ENCODE assay signal across 1 cellular context in the genomic region with DNA sequence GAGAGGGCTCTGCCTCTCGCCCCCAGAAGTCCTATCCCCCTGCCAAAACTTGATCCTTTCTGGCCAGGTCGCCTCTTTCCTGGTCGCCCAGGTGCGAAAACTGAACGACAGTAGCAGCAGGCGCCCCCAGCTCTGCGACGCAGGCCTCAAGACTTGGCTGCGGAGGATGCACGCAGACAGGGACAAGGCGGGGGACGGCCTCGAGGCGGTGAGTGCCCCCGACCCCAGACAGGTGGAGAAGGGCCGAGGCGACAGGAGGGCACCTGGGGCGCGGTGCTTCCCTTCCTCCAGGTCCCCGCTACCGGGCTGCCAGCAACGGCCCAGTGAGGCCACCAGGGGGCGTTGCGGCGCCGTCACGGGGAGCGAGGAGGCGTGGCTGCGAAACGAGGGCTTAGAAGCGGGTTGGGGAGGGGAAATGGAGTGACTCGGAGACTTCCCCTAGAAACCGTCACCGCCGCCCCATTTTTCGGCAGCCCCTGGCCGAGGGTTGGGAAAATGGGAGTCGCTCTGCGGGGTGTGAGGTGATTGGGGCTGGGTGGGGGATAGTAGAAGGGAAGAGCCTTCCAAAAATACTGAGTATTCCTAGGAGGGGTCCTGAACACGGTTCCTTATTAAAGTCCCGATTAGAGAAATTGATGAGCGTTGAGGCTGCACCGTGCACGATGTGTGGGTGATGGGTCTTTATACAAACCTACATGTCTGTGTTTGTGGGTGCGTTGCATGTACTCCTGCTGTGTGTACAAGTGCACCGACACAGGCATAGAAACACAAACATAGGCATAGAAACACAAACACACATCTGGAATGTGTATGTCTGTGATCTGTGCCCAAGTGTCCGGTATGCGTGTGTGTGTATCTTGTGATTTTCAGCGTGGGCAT.
TF ChIP-seq lines count a peak whose summit lies in the region.

No MANE protein-coding gene starts in this region.

TF ChIP-seq in SK-N-SH treated with all-trans-retinoic acid at 6 μM for 48 hours, 23 proteins besides CTCF, POLR2A, EP300 and RAD21 (continued from another document):
- TF ChIP-seq, protein P1, sequence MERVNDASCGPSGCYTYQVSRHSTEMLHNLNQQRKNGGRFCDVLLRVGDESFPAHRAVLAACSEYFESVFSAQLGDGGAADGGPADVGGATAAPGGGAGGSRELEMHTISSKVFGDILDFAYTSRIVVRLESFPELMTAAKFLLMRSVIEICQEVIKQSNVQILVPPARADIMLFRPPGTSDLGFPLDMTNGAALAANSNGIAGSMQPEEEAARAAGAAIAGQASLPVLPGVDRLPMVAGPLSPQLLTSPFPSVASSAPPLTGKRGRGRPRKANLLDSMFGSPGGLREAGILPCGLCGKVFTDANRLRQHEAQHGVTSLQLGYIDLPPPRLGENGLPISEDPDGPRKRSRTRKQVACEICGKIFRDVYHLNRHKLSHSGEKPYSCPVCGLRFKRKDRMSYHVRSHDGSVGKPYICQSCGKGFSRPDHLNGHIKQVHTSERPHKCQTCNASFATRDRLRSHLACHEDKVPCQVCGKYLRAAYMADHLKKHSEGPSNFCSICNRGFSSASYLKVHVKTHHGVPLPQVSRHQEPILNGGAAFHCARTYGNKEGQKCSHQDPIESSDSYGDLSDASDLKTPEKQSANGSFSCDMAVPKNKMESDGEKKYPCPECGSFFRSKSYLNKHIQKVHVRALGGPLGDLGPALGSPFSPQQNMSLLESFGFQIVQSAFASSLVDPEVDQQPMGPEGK (CRISPR knock-in tag; IDR thresholded peaks at IDR 0.05; ENCODE audit: borderline replicate concordance): no peak
- no peak for TF ChIP-seq ARNTL (CRISPR knock-in tag; IDR thresholded peaks at IDR 0.05; ENCODE audit: borderline replicate concordance, low read depth)
